7 cellular contexts compared by ENCODE assay signal in the genomic region with DNA sequence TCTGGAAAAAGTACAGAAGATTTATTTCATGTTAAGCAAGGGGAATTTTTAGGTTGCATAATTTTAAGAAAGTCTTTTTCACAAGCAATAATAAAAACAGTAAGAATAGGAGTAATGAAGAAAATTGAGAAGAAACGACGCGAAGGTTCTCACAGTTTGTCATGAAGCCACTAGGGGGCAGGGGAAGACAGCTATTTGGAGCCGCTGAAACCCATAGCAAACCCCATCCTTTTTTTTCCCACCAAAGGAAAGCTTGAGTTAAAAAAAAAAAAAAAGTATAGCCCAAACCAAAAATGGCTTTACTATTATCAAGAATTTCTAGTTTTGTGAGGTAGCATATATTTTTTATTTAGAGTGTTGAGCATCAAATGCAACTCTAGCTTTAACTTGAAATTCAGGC.
DNase-seq lines count a peak whose midpoint lies in the region; ATAC-seq, FAIRE-seq and TF ChIP-seq lines count a peak whose summit lies in the region.

No MANE protein-coding gene starts in this region.

- in situ Hi-C loops in gastrocnemius medialis (cut with MboI; ENCODE audit: low sequenced_read_pairs in 4 of 4): loop anchor here (5.0 to 10.0 kb wide), 8 partner anchors 99 to 429 kb away; no protein-coding TSS in a partner anchor

- H3K4me3 ChIP-seq in gastrocnemius medialis: no peak overlapping the region

- TF ChIP-seq CTCF in gastrocnemius medialis (IDR thresholded peaks at IDR 0.05 in 4 of 5, conservative IDR thresholded peaks at IDR 0.05 in 1 of 5): peak; percentile 43 to 78 (median 70)

- TF ChIP-seq POLR2A in gastrocnemius medialis (IDR thresholded peaks at IDR 0.05): no peak

- peak; percentile 53 for DNase-seq in HT1080 (ENCODE audit: low read depth)
- DNase-seq in OCI-M1 (lab: John Stamatoyannopoulos, UW): peak; percentile 69
- DNase-seq in activated naive CD4-positive, alpha-beta T cell treated with anti-CD3 and anti-CD28 coated beads, Interleukin-2, amount 50 U/mL, for 16 hours: peak; percentile 44
- peak; percentile 40 for DNase-seq in left cardiac atrium
- peak in 1 of 2 donors; percentile 12 for DNase-seq in gastrocnemius medialis

- no peak overlapping the region for H3K27ac ChIP-seq in gastrocnemius medialis

- no peaks in the 10 kb centered on the region for H3K36me3 ChIP-seq in gastrocnemius medialis

- H3K4me1 ChIP-seq in gastrocnemius medialis: no peaks in the 10 kb centered on the region

- intact Hi-C loops in left cardiac atrium (cut with DNase I): loop anchor here (2.0 to 10.0 kb wide), 5 partner anchors 139 to 425 kb away; no protein-coding TSS in a partner anchor
- intact Hi-C loops in gastrocnemius medialis (cut with DNase I; ENCODE audit: low total_unique reads): loop anchor here (1.0 to 10.0 kb wide), 4 partner anchors 139 to 423 kb away; no protein-coding TSS in a partner anchor

- ATAC-seq in left cardiac atrium: peak; percentile 58 to 87
- ATAC-seq in gastrocnemius medialis: peak; percentile 66 to 69
- ATAC-seq in HG03521 (IDR thresholded peaks at IDR 0.05; ENCODE audit: unreplicated experiment): no peak

- peak; percentile 95 for FAIRE-seq in G401.6 (lab: Jason Lieb, UNC)

- H3K9me3 ChIP-seq in gastrocnemius medialis: no peaks in the 10 kb centered on the region

- H3K27me3 ChIP-seq in gastrocnemius medialis: no peaks in the 10 kb centered on the region
